In genomic region chr11:119615879-119616190, GRCh38 we compare ENCODE assay signal across 13 cellular contexts.
DNase-seq lines count a peak whose midpoint lies in the region; ATAC-seq and TF ChIP-seq lines count a peak whose summit lies in the region.
"Had no signal": no experiment of that assay in that cellular context is flagged by ENCODE, and none has a peak within 500 bp of the region (broad histone marks: within the 10 kb centered on the region; RNA-seq: fewer than 3 reads in every experiment).

No MANE protein-coding gene starts in this region.

- no peaks in the 10 kb centered on the region for H3K9me3 Mint-ChIP-seq in naive thymus-derived CD4-positive, alpha-beta T cell
- H3K9me3 Mint-ChIP-seq: activated T-cell treated with anti-CD3 and anti-CD28 coated beads, Interleukin-2, amount 50 U/mL, for 24 hours; H9 had no signal

- ATAC-seq in GM19025 (IDR thresholded peaks at IDR 0.05; ENCODE audit: low read depth, unreplicated experiment) (peak; percentile 16), upper lobe of right lung (no peak), HG03025 (IDR thresholded peaks at IDR 0.05; ENCODE audit: low FRiP score, unreplicated experiment) (no peak)
- ATAC-seq in naive thymus-derived CD4-positive, alpha-beta T cell: peak; percentile 47
- ATAC-seq: stimulated activated naive CD8-positive, alpha-beta T cell treated with anti-CD3 and anti-CD28 coated beads, Interleukin-15, Interleukin-2, amounts not matched to agents 100 U/mL and 50 U/mL, for 24 hours had no signal

- peak overlapping the region; percentile 37 for H3K27ac ChIP-seq in HL-60 (replicated peaks)
- H3K27ac ChIP-seq in brain microvascular endothelial cell: peak overlapping the region; percentile 18
- H3K27ac ChIP-seq in naive thymus-derived CD4-positive, alpha-beta T cell (ENCODE audit: low read depth, low read length): no peak overlapping the region
- H3K27ac ChIP-seq in upper lobe of right lung: no peak overlapping the region

- CTCF ChIA-PET in naive thymus-derived CD4-positive, alpha-beta T cell (lab: Charles Lee): no interaction called here

- DNase-seq in HL-60 (ENCODE audit: low read depth in 1 of 2, low spot score in 1 of 2): no peak
- no peak for DNase-seq in brain microvascular endothelial cell
- DNase-seq in naive thymus-derived CD4-positive, alpha-beta T cell: no peak
- no peak for DNase-seq in anterior cingulate cortex (lab: John Stamatoyannopoulos, UW)
- DNase-seq in upper lobe of right lung: no peak
- DNase-seq in stimulated activated CD4-positive, alpha-beta T cell treated with anti-CD3 and anti-CD28 coated beads, Interleukin-4, amount 100 ng/mL, for 1 hour: no peak
- DNase-seq: activated T-cell treated with anti-CD3 and anti-CD28 coated beads, Interleukin-2, amount 50 U/mL, for 24 hours; H9; KG1; NCI-H1436 treated with DMSO at 0.1 percent for 48 hours; stimulated activated naive CD8-positive, alpha-beta T cell treated with anti-CD3 and anti-CD28 coated beads, Interleukin-15, Interleukin-2, amounts not matched to agents 100 U/mL and 50 U/mL, for 24 hours had no signal

- in situ Hi-C loops in brain microvascular endothelial cell (cut with HindIII; ENCODE audit: low pct_ligation_motif_present, low sequenced_read_pairs): no loop called here

- no peaks in the 10 kb centered on the region for H3K4me1 ChIP-seq in naive thymus-derived CD4-positive, alpha-beta T cell (ENCODE audit: control insufficient read depth in 2 of 2, insufficient read depth in 2 of 2, low read length in 2 of 2)
- H3K4me1 ChIP-seq in upper lobe of right lung: peaks cover 20% of the 10 kb centered on the region

- no peak overlapping the region for H3K4me3 ChIP-seq in HL-60 (replicated peaks; ENCODE audit: insufficient read depth, low read length)
- no peak overlapping the region for H3K4me3 ChIP-seq in brain microvascular endothelial cell (ENCODE audit: low read depth, low read length)
- H3K4me3 ChIP-seq in naive thymus-derived CD4-positive, alpha-beta T cell (ENCODE audit: low read length): no peak overlapping the region
- no peak overlapping the region for H3K4me3 ChIP-seq in upper lobe of right lung

- H3K27ac Mint-ChIP-seq in naive thymus-derived CD4-positive, alpha-beta T cell: no peak overlapping the region
- H3K27ac Mint-ChIP-seq: activated T-cell treated with anti-CD3 and anti-CD28 coated beads, Interleukin-2, amount 50 U/mL, for 24 hours had no signal

- no peak overlapping the region for H3K4me3 Mint-ChIP-seq in naive thymus-derived CD4-positive, alpha-beta T cell
- H3K4me3 Mint-ChIP-seq: activated T-cell treated with anti-CD3 and anti-CD28 coated beads, Interleukin-2, amount 50 U/mL, for 24 hours; H9 had no signal

- no peaks in the 10 kb centered on the region for H3K36me3 ChIP-seq in brain microvascular endothelial cell (replicated peaks)
- H3K36me3 ChIP-seq in naive thymus-derived CD4-positive, alpha-beta T cell (ENCODE audit: control insufficient read depth in 2 of 3, insufficient read depth in 3 of 3, low read length in 3 of 3): no peaks in the 10 kb centered on the region
- H3K36me3 ChIP-seq in upper lobe of right lung: no peaks in the 10 kb centered on the region

- H3K9me3 ChIP-seq in naive thymus-derived CD4-positive, alpha-beta T cell (ENCODE audit: control insufficient read depth in 2 of 3, low read length in 3 of 3): no peaks in the 10 kb centered on the region
- H3K9me3 ChIP-seq in upper lobe of right lung: no peaks in the 10 kb centered on the region

- POLR2A ChIA-PET in naive thymus-derived CD4-positive, alpha-beta T cell (lab: Charles Lee): interaction anchor here (0.6 kb wide), 1 partner anchor 1837 kb away, joined by 3 read pairs; the partner anchor contains the start of gene SORL1-AS1

- intact Hi-C loops in naive thymus-derived CD4-positive, alpha-beta T cell (cut with micrococcal nuclease): no loop called here
- intact Hi-C loops in upper lobe of right lung (cut with DNase I): no loop called here

- TF ChIP-seq CTCF in HL-60 (IDR thresholded peaks at IDR 0.05; ENCODE audit: insufficient read depth, low read length) (no peak), brain microvascular endothelial cell (IDR thresholded peaks at IDR 0.05; ENCODE audit: low read depth, low read length, missing control alignments) (no peak), upper lobe of right lung (IDR thresholded peaks at IDR 0.05) (no peak)

- H3K27me3 ChIP-seq in HL-60 (ENCODE audit: insufficient read depth, poor library complexity, severe bottlenecking) (no peaks in the 10 kb centered on the region), brain microvascular endothelial cell (replicated peaks) (no peaks in the 10 kb centered on the region), upper lobe of right lung (no peaks in the 10 kb centered on the region)
- H3K27me3 ChIP-seq in naive thymus-derived CD4-positive, alpha-beta T cell (ENCODE audit: control insufficient read depth in 2 of 2, insufficient read depth in 2 of 2, low read length in 2 of 2): no peaks in the 10 kb centered on the region

- H3K4me1 Mint-ChIP-seq in naive thymus-derived CD4-positive, alpha-beta T cell: peaks cover 0 to 17% (median 0%) of the 10 kb centered on the region in 7 donors

- H3K27me3 Mint-ChIP-seq in naive thymus-derived CD4-positive, alpha-beta T cell: peaks cover 0 to 10% (median 10%) of the 10 kb centered on the region in 5 donors
- H3K27me3 Mint-ChIP-seq: activated T-cell treated with anti-CD3 and anti-CD28 coated beads, Interleukin-2, amount 50 U/mL, for 24 hours had no signal

- H3K36me3 Mint-ChIP-seq in naive thymus-derived CD4-positive, alpha-beta T cell: no peaks in the 10 kb centered on the region

Comparison
In these comparisons a context has a peak if more than half of its experiments do, and no peak if none do; other contexts are left out.
1. ATAC-seq: peak in GM19025 (single experiment) and naive thymus-derived CD4-positive, alpha-beta T cell (single experiment); none in upper lobe of right lung (single experiment) and HG03025 (single experiment).
2. H3K27ac ChIP-seq: peak in HL-60 (single experiment) and brain microvascular endothelial cell (single experiment); none in naive thymus-derived CD4-positive, alpha-beta T cell (single experiment) and upper lobe of right lung (single experiment).